ENCODE assay signal across 8 cellular contexts in genomic region chr3:71875461-71875947, GRCh38.
A peak's percentile ranks its signal among the peaks of the same experiment; 100 is the strongest.
DNase-seq lines count a peak whose midpoint lies in the region; TF ChIP-seq lines count a peak whose summit lies in the region.

No MANE protein-coding gene starts in this region.

- peak overlapping the region; percentile 76 for H3K27ac Mint-ChIP-seq in activated naive CD4-positive, alpha-beta T cell treated with anti-CD3 and anti-CD28 coated beads for 36 hours
- H3K27ac Mint-ChIP-seq in type B pancreatic cell = peak overlapping the region; percentile 39

- no peaks in the 10 kb centered on the region for H3K27me3 Mint-ChIP-seq in activated naive CD4-positive, alpha-beta T cell treated with anti-CD3 and anti-CD28 coated beads for 36 hours (ENCODE audit: low read depth)
- no peaks in the 10 kb centered on the region for H3K27me3 Mint-ChIP-seq in type B pancreatic cell

- H3K4me3 Mint-ChIP-seq in activated naive CD4-positive, alpha-beta T cell treated with anti-CD3 and anti-CD28 coated beads for 36 hours = no peak overlapping the region
- no peak overlapping the region for H3K4me3 Mint-ChIP-seq in type B pancreatic cell

- peaks cover 35% of the 10 kb centered on the region for H3K4me1 Mint-ChIP-seq in activated naive CD4-positive, alpha-beta T cell treated with anti-CD3 and anti-CD28 coated beads for 36 hours (ENCODE audit: low read depth)
- H3K4me1 Mint-ChIP-seq in type B pancreatic cell (ENCODE audit: unreplicated experiment) = peaks cover 38% of the 10 kb centered on the region

- no peaks in the 10 kb centered on the region for H4K20me1 ChIP-seq in KMS-11 (ENCODE audit: insufficient read depth)

- H2AFZ ChIP-seq in KMS-11 (ENCODE audit: low read depth) = no peak overlapping the region; the same call in 1 of the 2 replicates
- H2AFZ ChIP-seq in parathyroid adenoma = no peak overlapping the region

- no peaks in the 10 kb centered on the region for H3K36me3 Mint-ChIP-seq in activated naive CD4-positive, alpha-beta T cell treated with anti-CD3 and anti-CD28 coated beads for 36 hours (ENCODE audit: low read depth)
- no peaks in the 10 kb centered on the region for H3K36me3 Mint-ChIP-seq in type B pancreatic cell

- no peaks in the 10 kb centered on the region for H3K79me2 ChIP-seq in KMS-11 (ENCODE audit: insufficient read depth, low read depth)
- no peaks in the 10 kb centered on the region for H3K79me2 ChIP-seq in parathyroid adenoma

- no peaks in the 10 kb centered on the region for H3K36me3 ChIP-seq in GM06990 (ENCODE audit: control insufficient read depth, insufficient read depth, low read length)
- no peaks in the 10 kb centered on the region for H3K36me3 ChIP-seq in KMS-11 (ENCODE audit: insufficient read depth)
- no peaks in the 10 kb centered on the region for H3K36me3 ChIP-seq in parathyroid adenoma (ENCODE audit: control insufficient read depth, insufficient read depth, low read length)

- intact Hi-C loops in activated naive CD4-positive, alpha-beta T cell treated with anti-CD3 and anti-CD28 coated beads for 36 hours (cut with micrococcal nuclease) = loop anchor here (1.0 to 10.0 kb wide), 12 partner anchors 52 to 1212 kb away; partner anchors contain the start of genes RYBP and SHQ1

- TF ChIP-seq CTCF in GM06990 (IDR thresholded peaks at IDR 0.05; ENCODE audit: insufficient read depth, low read length, poor library complexity, severe bottlenecking) (peak; percentile 90), KMS-11 (conservative IDR thresholded peaks at IDR 0.05; ENCODE audit: low read depth, low read length) (peak; percentile 78), parathyroid adenoma (IDR thresholded peaks at IDR 0.05) (peak; percentile 82), type B pancreatic cell (conservative IDR thresholded peaks at IDR 0.05) (peak; percentile 95)

- H3K9ac ChIP-seq in KMS-11 = no peak overlapping the region
- no peak overlapping the region for H3K9ac ChIP-seq in parathyroid adenoma

- CTCF ChIA-PET in activated naive CD4-positive, alpha-beta T cell treated with anti-CD3 and anti-CD28 coated beads for 36 hours (lab: Charles Lee) = interaction anchor here (0.5 to 3.4 kb wide), 46 partner anchors 11 to 1019 kb away, joined by 3 to 28 read pairs (median 3); partner anchors contain the start of gene SHQ1

- H3K27ac ChIP-seq in KMS-11 (no peak overlapping the region), parathyroid adenoma (no peak overlapping the region)

- H3K4me2 ChIP-seq in KMS-11 = 0 out of 2 replicates have a peak overlapping the region, but pooled peaks have one; percentile 21
- no peak overlapping the region for H3K4me2 ChIP-seq in parathyroid adenoma (ENCODE audit: low read length)

- no peaks in the 10 kb centered on the region for H3K27me3 ChIP-seq in GM06990 (replicated peaks; ENCODE audit: control insufficient read depth, insufficient read depth, low read length)
- no peaks in the 10 kb centered on the region for H3K27me3 ChIP-seq in KMS-11 (ENCODE audit: insufficient read depth, low read depth)
- H3K27me3 ChIP-seq in parathyroid adenoma (ENCODE audit: control insufficient read depth, insufficient read depth, low read length) = no peaks in the 10 kb centered on the region

- H3K4me1 ChIP-seq in KMS-11 (ENCODE audit: low read depth, poor library complexity, severe bottlenecking) = peaks cover 34% of the 10 kb centered on the region
- H3K4me1 ChIP-seq in parathyroid adenoma = no peaks in the 10 kb centered on the region

- DNase-seq in GM06990 (ENCODE audit: extremely low read depth, insufficient read length) = peak; percentile 71
- DNase-seq in GOT3 (lab: John Stamatoyannopoulos, UW) = peak; percentile 21
- DNase-seq in SK-N-DZ (ENCODE audit: low spot score) = peak; percentile 85
- peak; percentile 92 for DNase-seq in activated naive CD4-positive, alpha-beta T cell treated with anti-CD3 and anti-CD28 coated beads for 36 hours
- DNase-seq in globus pallidus (ENCODE audit: low spot score) = peak; percentile 78
- DNase-seq in type B pancreatic cell (ENCODE audit: extremely low spot score, unreplicated experiment) = peak; percentile 87

- no peaks in the 10 kb centered on the region for H3K9me3 ChIP-seq in parathyroid adenoma (ENCODE audit: control insufficient read depth, low read length)

- H3K9me3 Mint-ChIP-seq in activated naive CD4-positive, alpha-beta T cell treated with anti-CD3 and anti-CD28 coated beads for 36 hours = no peaks in the 10 kb centered on the region
- H3K9me3 Mint-ChIP-seq in type B pancreatic cell = no peaks in the 10 kb centered on the region

- H3K4me3 ChIP-seq in GM06990 (replicated peaks; ENCODE audit: low read depth, low read length) = no peak overlapping the region
- no peak overlapping the region for H3K4me3 ChIP-seq in KMS-11 (IDR thresholded peaks at IDR 0.05; ENCODE audit: insufficient read depth, low read depth, low read length)
- no peak overlapping the region for H3K4me3 ChIP-seq in parathyroid adenoma (ENCODE audit: low read depth, low read length)

Comparison
In these comparisons a context has a peak if more than half of its experiments do, and no peak if none do; other contexts are left out.
1. DNase-seq: peak in every context shown above with its lines; median percentile 92 in activated naive CD4-positive, alpha-beta T cell treated with anti-CD3 and anti-CD28 coated beads for 36 hours; 87 in type B pancreatic cell; 85 in SK-N-DZ; 78 in globus pallidus; 71 in GM06990; 21 in GOT3.